ENCODE assay signal across 8 cellular contexts in the genomic region with DNA sequence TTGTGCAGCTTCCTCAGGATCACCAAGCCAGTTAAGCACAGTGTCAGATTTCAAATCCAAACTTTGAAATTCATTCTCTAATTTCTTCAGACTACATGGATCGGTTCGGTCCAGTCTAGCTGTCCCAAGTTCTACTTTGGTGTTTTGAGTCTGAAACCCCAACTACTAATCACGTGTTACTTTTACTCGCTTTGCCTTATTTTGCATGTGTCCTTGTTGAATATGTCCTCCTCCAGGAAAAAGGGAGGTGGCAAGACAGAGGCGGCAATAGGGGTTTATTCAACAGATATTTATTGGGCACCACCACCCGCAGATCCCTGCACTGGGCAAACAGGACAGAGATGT. TPM values are rescaled to one million over a fixed set of nuclear protein-coding genes. Genes with fewer than 3 reads are reported as not detected.
DNase-seq lines count a peak whose midpoint lies in the region; ATAC-seq and TF ChIP-seq lines count a peak whose summit lies in the region.

No MANE protein-coding gene starts in this region.

- peak overlapping the region; percentile 33; the same call in 1 of the 2 replicates for H3K27ac ChIP-seq in C4-2B
- H3K27ac ChIP-seq in dorsolateral prefrontal cortex, result peak overlapping the region in 36 of 59 donors; percentile 6 to 91 (median 56)

- H3K4me1 Mint-ChIP-seq in nephron progenitor cell, result peaks cover 46% of the 10 kb centered on the region

- no peak for ATAC-seq in HG02678 (IDR thresholded peaks at IDR 0.05; ENCODE audit: unreplicated experiment)

- no peaks in the 10 kb centered on the region for H3K9me3 ChIP-seq in MG63

- H3K4me3 Mint-ChIP-seq in nephron progenitor cell, result peak overlapping the region; percentile 89

- H3K27me3 ChIP-seq in MG63 (no peaks in the 10 kb centered on the region; the same call in 1 of the 2 replicates), dorsolateral prefrontal cortex (no peaks in the 10 kb centered on the region)

- no peaks in the 10 kb centered on the region for H3K36me3 ChIP-seq in MG63

- no peaks in the 10 kb centered on the region for H3K36me3 Mint-ChIP-seq in nephron progenitor cell (ENCODE audit: low read depth)

- peaks cover 12% of the 10 kb centered on the region for H3K9me3 Mint-ChIP-seq in nephron progenitor cell

- peaks cover 11% of the 10 kb centered on the region for H3K27me3 Mint-ChIP-seq in nephron progenitor cell (ENCODE audit: low read depth, poor library complexity)

- TF ChIP-seq CTCF in C4-2B (conservative IDR thresholded peaks at IDR 0.05) (no peak), dorsolateral prefrontal cortex (IDR thresholded peaks at IDR 0.05 in 54 of 56, conservative IDR thresholded peaks at IDR 0.05 in 2 of 56; ENCODE audit: low read depth in 1 of 56, partially characterized antibody in 56 of 56) (no peak), nephron progenitor cell (IDR thresholded peaks at IDR 0.05) (no peak)

- peak overlapping the region; percentile 68 for H3K27ac Mint-ChIP-seq in nephron progenitor cell

- DNase-seq in MG63 (no peak), dorsolateral prefrontal cortex (no peak), nephron progenitor cell (no peak), NK-92 (lab: John Stamatoyannopoulos, UW; ENCODE audit: unreplicated experiment) (no peak), occipital lobe (lab: John Stamatoyannopoulos, UW) (no peak), NCI-H510A treated with DMSO at 0.1 percent for 48 hours (lab: John Stamatoyannopoulos, UW) (no peak)

- peak overlapping the region; percentile 40 for H3K4me3 ChIP-seq in MG63
- H3K4me3 ChIP-seq in dorsolateral prefrontal cortex, result peak overlapping the region; percentile 19 to 83 (median 63)

- intact Hi-C loops in dorsolateral prefrontal cortex (cut with DNase I), result loop anchor here in 1 of 2 donors (5.0 kb wide), 2 partner anchors 40 to 50 kb away; a partner anchor contains a TSS

RNA-seq across cellular contexts. Expression of a gene that starts 0.5 kb away (rescaled TPM):
- 0.81 and 0.89 TPM in 2 replicates for total RNA-seq in MG63 (2014; rRNA removed; shearing (Covaris generic); ENCODE audit: low replicate concordance)
- 10 to 100 TPM in 46 of 120 experiments, 1 to 10 TPM in 74; 4.5 to 19.1 (median 9.2) TPM for total RNA-seq in dorsolateral prefrontal cortex
- total RNA-seq in occipital lobe, result 4.7 TPM

RNA-seq across cellular contexts. Expression of a gene that starts 39.1 kb away (rescaled TPM):
- total RNA-seq in MG63 (2014; rRNA removed; shearing (Covaris generic); ENCODE audit: low replicate concordance), result 17.7 and 32.4 TPM in 2 replicates
- total RNA-seq in dorsolateral prefrontal cortex (10 to 100 TPM; 14.8 to 39.4 (median 25.9) TPM), occipital lobe (24.8 TPM)
